ENCODE assay signal across 17 cellular contexts in genomic region chr11:70455354-70455753, GRCh38. TPM values are rescaled to one million over a fixed set of nuclear protein-coding genes. Genes with fewer than 3 reads are reported as not detected.
DNase-seq lines count a peak whose midpoint lies in the region; ATAC-seq, FAIRE-seq and TF ChIP-seq lines count a peak whose summit lies in the region.
"Had no signal": no experiment of that assay in that cellular context is flagged by ENCODE, and none has a peak within 500 bp of the region (broad histone marks: within the 10 kb centered on the region; RNA-seq: fewer than 3 reads in every experiment).

No MANE protein-coding gene starts in this region.

- H3K27ac Mint-ChIP-seq in T-cell = no peak overlapping the region
- H3K27ac Mint-ChIP-seq: CD14-positive monocyte; CD8-positive, alpha-beta T cell had no signal

- no peak overlapping the region for H3K4me3 ChIP-seq in mesenchymal stem cell (ENCODE audit: insufficient read depth in 1 of 2, low read depth in 1 of 2, low read length in 2 of 2)

- peak overlapping the region; percentile 9 for H2AK5ac ChIP-seq in mesenchymal stem cell (ENCODE audit: low read length, severe bottlenecking)

- no peak overlapping the region for H2BK12ac ChIP-seq in mesenchymal stem cell (ENCODE audit: low read length in 2 of 2)

- 100% methylated on average over 1 of the region's 1 CpG for WGBS in mesenchymal stem cell

- peaks cover 7% of the 10 kb centered on the region for H3K4me1 ChIP-seq in mesenchymal stem cell (ENCODE audit: control insufficient read depth, insufficient read depth, low read depth, low read length)

- FAIRE-seq in GM12891 (lab: Jason Lieb, UNC) = no peak
- FAIRE-seq: D721Med had no signal

- H4K8ac ChIP-seq in mesenchymal stem cell (ENCODE audit: low read length) = no peak overlapping the region

- no peak for TF ChIP-seq POLR2A in GM12891 (IDR thresholded peaks at IDR 0.05; ENCODE audit: low read depth, low read length)

- no peak overlapping the region for H3K18ac ChIP-seq in mesenchymal stem cell (ENCODE audit: low read depth in 1 of 2, low read length in 2 of 2)

- H3K4me3 Mint-ChIP-seq in T-cell = no peak overlapping the region
- H3K4me3 Mint-ChIP-seq: CD8-positive, alpha-beta T cell; H9 had no signal

- H2BK5ac ChIP-seq in mesenchymal stem cell (ENCODE audit: low read depth, low read length, poor library complexity, severe bottlenecking) = no peak overlapping the region

- H4K91ac ChIP-seq in mesenchymal stem cell (ENCODE audit: low read length) = no peak overlapping the region

- H3K9ac ChIP-seq in mesenchymal stem cell (ENCODE audit: low read length) = no peak overlapping the region

- H2AFZ ChIP-seq in mesenchymal stem cell (ENCODE audit: low read depth, low read length) = no peak overlapping the region

- no peak overlapping the region for H3K23ac ChIP-seq in mesenchymal stem cell (ENCODE audit: low read length in 2 of 2)

- TF ChIP-seq CTCF in VCaP (conservative IDR thresholded peaks at IDR 0.05) = no peak

- no peaks in the 10 kb centered on the region for H3K36me3 ChIP-seq in mesenchymal stem cell (ENCODE audit: control insufficient read depth in 1 of 2, insufficient read depth in 2 of 2, low read depth in 1 of 2, low read length in 2 of 2)

- POLR2A ChIA-PET in T-cell (lab: Charles Lee) = interaction anchor here in 1 of 2 donors (0.6 kb wide), 1 partner anchor 179 kb away, joined by 3 read pairs; no protein-coding TSS in a partner anchor

- CTCF ChIA-PET in T-cell (lab: Charles Lee) = no interaction called here

- H3K27me3 ChIP-seq in mesenchymal stem cell (ENCODE audit: control insufficient read depth in 1 of 2, insufficient read depth in 1 of 2, low read length in 2 of 2) = no peaks in the 10 kb centered on the region

- no peaks in the 10 kb centered on the region for H3K9me3 ChIP-seq in mesenchymal stem cell (ENCODE audit: control insufficient read depth, low read length)

- H3K27ac ChIP-seq in VCaP = peak overlapping the region; percentile 93
- no peak overlapping the region for H3K27ac ChIP-seq in mesenchymal stem cell (ENCODE audit: low read length, poor library complexity, severe bottlenecking)

- H3K27me3 Mint-ChIP-seq in T-cell = peaks cover 9 to 21% of the 10 kb centered on the region in 2 donors

- no peak overlapping the region for H3K4me2 ChIP-seq in mesenchymal stem cell (ENCODE audit: low read length, poor library complexity, severe bottlenecking)

- DNase-seq in GM12891 (ENCODE audit: insufficient read length, low spot score) (no peak), mesenchymal stem cell (no peak), cerebellum (ENCODE audit: low spot score) (no peak), NCI-H774 (lab: John Stamatoyannopoulos, UW) (no peak), T-cell (no peak), 8988T (no peak)
- DNase-seq: CD8-positive, alpha-beta T cell; COR-L47; DMS153; DND-41; GF-D8; GOT3; H9; IMR-90 had no signal

- no peak overlapping the region for H3K14ac ChIP-seq in mesenchymal stem cell (ENCODE audit: low read length in 2 of 2)

- H3K36me3 Mint-ChIP-seq in T-cell = no peaks in the 10 kb centered on the region
- H3K36me3 Mint-ChIP-seq: CD14-positive monocyte had no signal

- H3K4ac ChIP-seq in mesenchymal stem cell (ENCODE audit: low read depth in 1 of 2, low read length in 2 of 2) = no peak overlapping the region

- peaks cover 1 to 2% (median 2%) of the 10 kb centered on the region in 3 donors for H3K9me3 Mint-ChIP-seq in T-cell

- no peaks in the 10 kb centered on the region for H3K79me1 ChIP-seq in mesenchymal stem cell (replicated peaks; ENCODE audit: low read length, poor library complexity, severe bottlenecking)

- H2BK120ac ChIP-seq in mesenchymal stem cell (ENCODE audit: low read depth, low read length) = no peak overlapping the region

- ATAC-seq in T-cell (replicated peaks in 1 of 4) = no peak
- ATAC-seq: CD8-positive, alpha-beta T cell had no signal

- no peak overlapping the region for H2BK15ac ChIP-seq in mesenchymal stem cell (ENCODE audit: low read depth, poor library complexity, severe bottlenecking)

- no peaks in the 10 kb centered on the region for H3K4me1 Mint-ChIP-seq in T-cell
- H3K4me1 Mint-ChIP-seq: CD14-positive monocyte had no signal

TF ChIP-seq in GM12891, 5 proteins besides CTCF, POLR2A, EP300 and RAD21:
- TF ChIP-seq SPI1 (IDR thresholded peaks at IDR 0.05; ENCODE audit: low read depth, low read length) = peak; percentile 65
- no peak for TF ChIP-seq TAF1 (IDR thresholded peaks at IDR 0.05; ENCODE audit: low read depth, low read length)

RNA-seq across cellular contexts. Expression of gene CTTN, which starts 57.0 kb away (rescaled TPM):
- 27.9 TPM for polyA plus RNA-seq in GM12891 (2012; ENCODE audit: low read depth, missing spikeins)
- 258 TPM for polyA plus RNA-seq in mesenchymal stem cell (2013, experiment 1 of 2)
- 243 TPM for polyA plus RNA-seq in mesenchymal stem cell (2013, experiment 2 of 2)
- total RNA-seq in cerebellum (119 TPM), T-cell (1 to 10 TPM in 4 of 5 donors, under 1 TPM in 1; 0.44 to 3.6 (median 2.3) TPM)

Comparison
In these comparisons a context has a peak if more than half of its experiments do, and no peak if none do; other contexts are left out.
1. RNA of gene CTTN, which starts 57.0 kb away (total RNA-seq): 119 TPM in cerebellum (single experiment); 0.44 to 3.6 TPM in T-cell; every median in the first group is over 10 times any median in the second.